1 cellular context compared by ENCODE assay signal in the genomic region with DNA sequence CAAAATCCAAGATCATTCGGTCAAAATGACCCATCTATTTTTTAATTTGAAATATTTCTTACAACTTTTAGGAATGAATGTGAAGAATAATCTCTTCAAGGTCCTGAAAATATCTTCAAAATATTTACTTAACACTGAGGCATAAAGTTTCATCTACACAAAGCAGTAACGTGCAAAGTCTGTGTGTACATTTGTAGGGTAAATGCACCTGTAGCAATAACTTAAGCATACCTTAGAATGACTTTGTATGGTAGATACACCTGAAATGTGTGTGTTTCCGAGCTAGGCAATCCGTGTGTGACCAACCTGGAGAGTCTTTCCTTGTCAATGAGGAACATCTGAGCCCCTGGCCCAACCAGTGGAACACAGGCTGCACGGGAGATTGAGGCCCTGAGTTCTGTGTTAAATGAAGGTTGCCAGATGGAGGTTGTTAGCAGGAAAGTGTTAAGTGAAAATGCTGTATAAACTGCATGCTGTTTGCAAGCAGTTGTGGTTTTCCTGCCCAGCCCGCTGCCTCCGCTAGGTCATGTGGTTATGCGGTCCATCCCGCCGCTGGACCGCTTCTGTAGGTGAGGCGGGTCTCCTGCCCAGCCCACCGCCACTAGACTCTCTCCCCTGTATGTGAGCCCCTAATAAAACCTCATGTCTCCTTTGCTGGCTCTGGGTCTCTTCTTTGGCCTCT.
TF ChIP-seq lines count a peak whose summit lies in the region.

No MANE protein-coding gene starts in this region.

TF ChIP-seq in GM12878, 131 proteins besides CTCF, POLR2A, EP300 and RAD21 (continues in another document):
- TF ChIP-seq RUNX3 (IDR thresholded peaks at IDR 0.05; ENCODE audit: low read length) (peak; percentile 82), CEBPB (IDR thresholded peaks at IDR 0.05; ENCODE audit: borderline replicate concordance in 1 of 2, low read depth in 2 of 2, low read length in 2 of 2) (no peak), IRF4 (IDR thresholded peaks at IDR 0.05; ENCODE audit: low read depth, low read length) (no peak), RAD51 (IDR thresholded peaks at IDR 0.05) (peak; percentile 64), SUZ12 (IDR thresholded peaks at IDR 0.05; ENCODE audit: unreplicated experiment) (no peak), LARP7 (IDR thresholded peaks at IDR 0.05) (no peak), NR2F1 (conservative IDR thresholded peaks at IDR 0.05) (peak; percentile 90), TBL1XR1 (IDR thresholded peaks at IDR 0.05; ENCODE audit: low read depth, low read length) (no peak), CREM (IDR thresholded peaks at IDR 0.05; ENCODE audit: low read depth) (no peak), DPF2 (IDR thresholded peaks at IDR 0.05) (peak; percentile 63; the same call in 1 of the 2 replicates), ZNF207 (IDR thresholded peaks at IDR 0.05; ENCODE audit: borderline replicate concordance) (no peak), SREBF1 (IDR thresholded peaks at IDR 0.05; ENCODE audit: low read length) (no peak), YBX1 (IDR thresholded peaks at IDR 0.05) (no peak), EED (IDR thresholded peaks at IDR 0.05; ENCODE audit: low read depth) (no peak), GATAD2B (conservative IDR thresholded peaks at IDR 0.05; ENCODE audit: low read depth) (0 out of 2 replicates have a peak, but pooled peaks have one; percentile 46), NBN (IDR thresholded peaks at IDR 0.05) (0 out of 2 replicates have a peak, but pooled peaks have one; percentile 42), ZNF217 (IDR thresholded peaks at IDR 0.05) (no peak), TCF12 (IDR thresholded peaks at IDR 0.05; ENCODE audit: low read depth, low read length) (no peak), KDM1A (IDR thresholded peaks at IDR 0.05; ENCODE audit: borderline replicate concordance) (no peak), PAX8 (IDR thresholded peaks at IDR 0.05) (no peak), FOXK2 (IDR thresholded peaks at IDR 0.05) (no peak), CBX5 (IDR thresholded peaks at IDR 0.05; ENCODE audit: low read depth) (no peak), JUNB (IDR thresholded peaks at IDR 0.05) (no peak), ATF7 (IDR thresholded peaks at IDR 0.05; ENCODE audit: low read depth) (0 out of 2 replicates have a peak, but pooled peaks have one; percentile 9), STAT1 (conservative IDR thresholded peaks at IDR 0.05) (no peak), FOXM1 (IDR thresholded peaks at IDR 0.05; ENCODE audit: low read depth, low read length) (no peak), IKZF2 (IDR thresholded peaks at IDR 0.05) (peak in 1 of 2 experiments; percentile 62; a peak in 3 of 4 replicates), CHD1 (IDR thresholded peaks at IDR 0.05; ENCODE audit: low read depth, low read length) (no peak)
- TF ChIP-seq, protein P1, sequence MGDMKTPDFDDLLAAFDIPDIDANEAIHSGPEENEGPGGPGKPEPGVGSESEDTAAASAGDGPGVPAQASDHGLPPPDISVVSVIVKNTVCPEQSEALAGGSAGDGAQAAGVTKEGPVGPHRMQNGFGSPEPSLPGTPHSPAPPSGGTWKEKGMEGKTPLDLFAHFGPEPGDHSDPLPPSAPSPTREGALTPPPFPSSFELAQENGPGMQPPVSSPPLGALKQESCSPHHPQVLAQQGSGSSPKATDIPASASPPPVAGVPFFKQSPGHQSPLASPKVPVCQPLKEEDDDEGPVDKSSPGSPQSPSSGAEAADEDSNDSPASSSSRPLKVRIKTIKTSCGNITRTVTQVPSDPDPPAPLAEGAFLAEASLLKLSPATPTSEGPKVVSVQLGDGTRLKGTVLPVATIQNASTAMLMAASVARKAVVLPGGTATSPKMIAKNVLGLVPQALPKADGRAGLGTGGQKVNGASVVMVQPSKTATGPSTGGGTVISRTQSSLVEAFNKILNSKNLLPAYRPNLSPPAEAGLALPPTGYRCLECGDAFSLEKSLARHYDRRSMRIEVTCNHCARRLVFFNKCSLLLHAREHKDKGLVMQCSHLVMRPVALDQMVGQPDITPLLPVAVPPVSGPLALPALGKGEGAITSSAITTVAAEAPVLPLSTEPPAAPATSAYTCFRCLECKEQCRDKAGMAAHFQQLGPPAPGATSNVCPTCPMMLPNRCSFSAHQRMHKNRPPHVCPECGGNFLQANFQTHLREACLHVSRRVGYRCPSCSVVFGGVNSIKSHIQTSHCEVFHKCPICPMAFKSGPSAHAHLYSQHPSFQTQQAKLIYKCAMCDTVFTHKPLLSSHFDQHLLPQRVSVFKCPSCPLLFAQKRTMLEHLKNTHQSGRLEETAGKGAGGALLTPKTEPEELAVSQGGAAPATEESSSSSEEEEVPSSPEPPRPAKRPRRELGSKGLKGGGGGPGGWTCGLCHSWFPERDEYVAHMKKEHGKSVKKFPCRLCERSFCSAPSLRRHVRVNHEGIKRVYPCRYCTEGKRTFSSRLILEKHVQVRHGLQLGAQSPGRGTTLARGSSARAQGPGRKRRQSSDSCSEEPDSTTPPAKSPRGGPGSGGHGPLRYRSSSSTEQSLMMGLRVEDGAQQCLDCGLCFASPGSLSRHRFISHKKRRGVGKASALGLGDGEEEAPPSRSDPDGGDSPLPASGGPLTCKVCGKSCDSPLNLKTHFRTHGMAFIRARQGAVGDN (IDR thresholded peaks at IDR 0.05): no peak
- TF ChIP-seq, protein P2, sequence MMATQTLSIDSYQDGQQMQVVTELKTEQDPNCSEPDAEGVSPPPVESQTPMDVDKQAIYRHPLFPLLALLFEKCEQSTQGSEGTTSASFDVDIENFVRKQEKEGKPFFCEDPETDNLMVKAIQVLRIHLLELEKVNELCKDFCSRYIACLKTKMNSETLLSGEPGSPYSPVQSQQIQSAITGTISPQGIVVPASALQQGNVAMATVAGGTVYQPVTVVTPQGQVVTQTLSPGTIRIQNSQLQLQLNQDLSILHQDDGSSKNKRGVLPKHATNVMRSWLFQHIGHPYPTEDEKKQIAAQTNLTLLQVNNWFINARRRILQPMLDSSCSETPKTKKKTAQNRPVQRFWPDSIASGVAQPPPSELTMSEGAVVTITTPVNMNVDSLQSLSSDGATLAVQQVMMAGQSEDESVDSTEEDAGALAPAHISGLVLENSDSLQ (IDR thresholded peaks at IDR 0.05): no peak
- TF ChIP-seq, protein P3, sequence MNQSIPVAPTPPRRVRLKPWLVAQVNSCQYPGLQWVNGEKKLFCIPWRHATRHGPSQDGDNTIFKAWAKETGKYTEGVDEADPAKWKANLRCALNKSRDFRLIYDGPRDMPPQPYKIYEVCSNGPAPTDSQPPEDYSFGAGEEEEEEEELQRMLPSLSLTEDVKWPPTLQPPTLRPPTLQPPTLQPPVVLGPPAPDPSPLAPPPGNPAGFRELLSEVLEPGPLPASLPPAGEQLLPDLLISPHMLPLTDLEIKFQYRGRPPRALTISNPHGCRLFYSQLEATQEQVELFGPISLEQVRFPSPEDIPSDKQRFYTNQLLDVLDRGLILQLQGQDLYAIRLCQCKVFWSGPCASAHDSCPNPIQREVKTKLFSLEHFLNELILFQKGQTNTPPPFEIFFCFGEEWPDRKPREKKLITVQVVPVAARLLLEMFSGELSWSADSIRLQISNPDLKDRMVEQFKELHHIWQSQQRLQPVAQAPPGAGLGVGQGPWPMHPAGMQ (IDR thresholded peaks at IDR 0.05; ENCODE audit: borderline replicate concordance): 0 out of 2 replicates have a peak, but pooled peaks have one; percentile 18
- TF ChIP-seq, protein P4, sequence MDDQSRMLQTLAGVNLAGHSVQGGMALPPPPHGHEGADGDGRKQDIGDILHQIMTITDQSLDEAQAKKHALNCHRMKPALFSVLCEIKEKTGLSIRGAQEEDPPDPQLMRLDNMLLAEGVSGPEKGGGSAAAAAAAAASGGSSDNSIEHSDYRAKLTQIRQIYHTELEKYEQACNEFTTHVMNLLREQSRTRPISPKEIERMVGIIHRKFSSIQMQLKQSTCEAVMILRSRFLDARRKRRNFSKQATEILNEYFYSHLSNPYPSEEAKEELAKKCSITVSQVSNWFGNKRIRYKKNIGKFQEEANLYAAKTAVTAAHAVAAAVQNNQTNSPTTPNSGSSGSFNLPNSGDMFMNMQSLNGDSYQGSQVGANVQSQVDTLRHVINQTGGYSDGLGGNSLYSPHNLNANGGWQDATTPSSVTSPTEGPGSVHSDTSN (IDR thresholded peaks at IDR 0.05; ENCODE audit: insufficient replicate concordance, low read depth, low read length): no peak
- TF ChIP-seq, protein P5, sequence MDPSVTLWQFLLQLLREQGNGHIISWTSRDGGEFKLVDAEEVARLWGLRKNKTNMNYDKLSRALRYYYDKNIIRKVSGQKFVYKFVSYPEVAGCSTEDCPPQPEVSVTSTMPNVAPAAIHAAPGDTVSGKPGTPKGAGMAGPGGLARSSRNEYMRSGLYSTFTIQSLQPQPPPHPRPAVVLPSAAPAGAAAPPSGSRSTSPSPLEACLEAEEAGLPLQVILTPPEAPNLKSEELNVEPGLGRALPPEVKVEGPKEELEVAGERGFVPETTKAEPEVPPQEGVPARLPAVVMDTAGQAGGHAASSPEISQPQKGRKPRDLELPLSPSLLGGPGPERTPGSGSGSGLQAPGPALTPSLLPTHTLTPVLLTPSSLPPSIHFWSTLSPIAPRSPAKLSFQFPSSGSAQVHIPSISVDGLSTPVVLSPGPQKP (IDR thresholded peaks at IDR 0.05; ENCODE audit: low read depth, low read length): no peak
- TF ChIP-seq, protein P6, sequence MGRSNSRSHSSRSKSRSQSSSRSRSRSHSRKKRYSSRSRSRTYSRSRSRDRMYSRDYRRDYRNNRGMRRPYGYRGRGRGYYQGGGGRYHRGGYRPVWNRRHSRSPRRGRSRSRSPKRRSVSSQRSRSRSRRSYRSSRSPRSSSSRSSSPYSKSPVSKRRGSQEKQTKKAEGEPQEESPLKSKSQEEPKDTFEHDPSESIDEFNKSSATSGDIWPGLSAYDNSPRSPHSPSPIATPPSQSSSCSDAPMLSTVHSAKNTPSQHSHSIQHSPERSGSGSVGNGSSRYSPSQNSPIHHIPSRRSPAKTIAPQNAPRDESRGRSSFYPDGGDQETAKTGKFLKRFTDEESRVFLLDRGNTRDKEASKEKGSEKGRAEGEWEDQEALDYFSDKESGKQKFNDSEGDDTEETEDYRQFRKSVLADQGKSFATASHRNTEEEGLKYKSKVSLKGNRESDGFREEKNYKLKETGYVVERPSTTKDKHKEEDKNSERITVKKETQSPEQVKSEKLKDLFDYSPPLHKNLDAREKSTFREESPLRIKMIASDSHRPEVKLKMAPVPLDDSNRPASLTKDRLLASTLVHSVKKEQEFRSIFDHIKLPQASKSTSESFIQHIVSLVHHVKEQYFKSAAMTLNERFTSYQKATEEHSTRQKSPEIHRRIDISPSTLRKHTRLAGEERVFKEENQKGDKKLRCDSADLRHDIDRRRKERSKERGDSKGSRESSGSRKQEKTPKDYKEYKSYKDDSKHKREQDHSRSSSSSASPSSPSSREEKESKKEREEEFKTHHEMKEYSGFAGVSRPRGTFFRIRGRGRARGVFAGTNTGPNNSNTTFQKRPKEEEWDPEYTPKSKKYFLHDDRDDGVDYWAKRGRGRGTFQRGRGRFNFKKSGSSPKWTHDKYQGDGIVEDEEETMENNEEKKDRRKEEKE (IDR thresholded peaks at IDR 0.05): no peak
- TF ChIP-seq, protein P7, sequence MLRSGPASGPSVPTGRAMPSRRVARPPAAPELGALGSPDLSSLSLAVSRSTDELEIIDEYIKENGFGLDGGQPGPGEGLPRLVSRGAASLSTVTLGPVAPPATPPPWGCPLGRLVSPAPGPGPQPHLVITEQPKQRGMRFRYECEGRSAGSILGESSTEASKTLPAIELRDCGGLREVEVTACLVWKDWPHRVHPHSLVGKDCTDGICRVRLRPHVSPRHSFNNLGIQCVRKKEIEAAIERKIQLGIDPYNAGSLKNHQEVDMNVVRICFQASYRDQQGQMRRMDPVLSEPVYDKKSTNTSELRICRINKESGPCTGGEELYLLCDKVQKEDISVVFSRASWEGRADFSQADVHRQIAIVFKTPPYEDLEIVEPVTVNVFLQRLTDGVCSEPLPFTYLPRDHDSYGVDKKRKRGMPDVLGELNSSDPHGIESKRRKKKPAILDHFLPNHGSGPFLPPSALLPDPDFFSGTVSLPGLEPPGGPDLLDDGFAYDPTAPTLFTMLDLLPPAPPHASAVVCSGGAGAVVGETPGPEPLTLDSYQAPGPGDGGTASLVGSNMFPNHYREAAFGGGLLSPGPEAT (IDR thresholded peaks at IDR 0.05; ENCODE audit: low read depth): peak; percentile 50; the same call in 1 of the 2 replicates
- TF ChIP-seq, protein P8, sequence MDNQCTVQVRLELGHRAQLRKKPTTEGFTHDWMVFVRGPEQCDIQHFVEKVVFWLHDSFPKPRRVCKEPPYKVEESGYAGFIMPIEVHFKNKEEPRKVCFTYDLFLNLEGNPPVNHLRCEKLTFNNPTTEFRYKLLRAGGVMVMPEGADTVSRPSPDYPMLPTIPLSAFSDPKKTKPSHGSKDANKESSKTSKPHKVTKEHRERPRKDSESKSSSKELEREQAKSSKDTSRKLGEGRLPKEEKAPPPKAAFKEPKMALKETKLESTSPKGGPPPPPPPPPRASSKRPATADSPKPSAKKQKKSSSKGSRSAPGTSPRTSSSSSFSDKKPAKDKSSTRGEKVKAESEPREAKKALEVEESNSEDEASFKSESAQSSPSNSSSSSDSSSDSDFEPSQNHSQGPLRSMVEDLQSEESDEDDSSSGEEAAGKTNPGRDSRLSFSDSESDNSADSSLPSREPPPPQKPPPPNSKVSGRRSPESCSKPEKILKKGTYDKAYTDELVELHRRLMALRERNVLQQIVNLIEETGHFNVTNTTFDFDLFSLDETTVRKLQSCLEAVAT (IDR thresholded peaks at IDR 0.05): peak; percentile 77
- TF ChIP-seq, protein P9, sequence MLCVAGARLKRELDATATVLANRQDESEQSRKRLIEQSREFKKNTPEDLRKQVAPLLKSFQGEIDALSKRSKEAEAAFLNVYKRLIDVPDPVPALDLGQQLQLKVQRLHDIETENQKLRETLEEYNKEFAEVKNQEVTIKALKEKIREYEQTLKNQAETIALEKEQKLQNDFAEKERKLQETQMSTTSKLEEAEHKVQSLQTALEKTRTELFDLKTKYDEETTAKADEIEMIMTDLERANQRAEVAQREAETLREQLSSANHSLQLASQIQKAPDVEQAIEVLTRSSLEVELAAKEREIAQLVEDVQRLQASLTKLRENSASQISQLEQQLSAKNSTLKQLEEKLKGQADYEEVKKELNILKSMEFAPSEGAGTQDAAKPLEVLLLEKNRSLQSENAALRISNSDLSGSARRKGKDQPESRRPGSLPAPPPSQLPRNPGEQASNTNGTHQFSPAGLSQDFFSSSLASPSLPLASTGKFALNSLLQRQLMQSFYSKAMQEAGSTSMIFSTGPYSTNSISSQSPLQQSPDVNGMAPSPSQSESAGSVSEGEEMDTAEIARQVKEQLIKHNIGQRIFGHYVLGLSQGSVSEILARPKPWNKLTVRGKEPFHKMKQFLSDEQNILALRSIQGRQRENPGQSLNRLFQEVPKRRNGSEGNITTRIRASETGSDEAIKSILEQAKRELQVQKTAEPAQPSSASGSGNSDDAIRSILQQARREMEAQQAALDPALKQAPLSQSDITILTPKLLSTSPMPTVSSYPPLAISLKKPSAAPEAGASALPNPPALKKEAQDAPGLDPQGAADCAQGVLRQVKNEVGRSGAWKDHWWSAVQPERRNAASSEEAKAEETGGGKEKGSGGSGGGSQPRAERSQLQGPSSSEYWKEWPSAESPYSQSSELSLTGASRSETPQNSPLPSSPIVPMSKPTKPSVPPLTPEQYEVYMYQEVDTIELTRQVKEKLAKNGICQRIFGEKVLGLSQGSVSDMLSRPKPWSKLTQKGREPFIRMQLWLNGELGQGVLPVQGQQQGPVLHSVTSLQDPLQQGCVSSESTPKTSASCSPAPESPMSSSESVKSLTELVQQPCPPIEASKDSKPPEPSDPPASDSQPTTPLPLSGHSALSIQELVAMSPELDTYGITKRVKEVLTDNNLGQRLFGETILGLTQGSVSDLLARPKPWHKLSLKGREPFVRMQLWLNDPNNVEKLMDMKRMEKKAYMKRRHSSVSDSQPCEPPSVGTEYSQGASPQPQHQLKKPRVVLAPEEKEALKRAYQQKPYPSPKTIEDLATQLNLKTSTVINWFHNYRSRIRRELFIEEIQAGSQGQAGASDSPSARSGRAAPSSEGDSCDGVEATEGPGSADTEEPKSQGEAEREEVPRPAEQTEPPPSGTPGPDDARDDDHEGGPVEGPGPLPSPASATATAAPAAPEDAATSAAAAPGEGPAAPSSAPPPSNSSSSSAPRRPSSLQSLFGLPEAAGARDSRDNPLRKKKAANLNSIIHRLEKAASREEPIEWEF (IDR thresholded peaks at IDR 0.05; ENCODE audit: insufficient replicate concordance, low read depth, low read length): no peak
